24 cellular contexts compared by ENCODE assay signal in genomic region chr12:8722286-8722685, GRCh38. TPM values are rescaled to one million over a fixed set of nuclear protein-coding genes. Genes with fewer than 3 reads are reported as not detected.
"Had no signal": no experiment of that assay in that cellular context is flagged by ENCODE, and none has a peak within 500 bp of the region (broad histone marks: within the 10 kb centered on the region; RNA-seq: fewer than 3 reads in every experiment).

No MANE protein-coding gene starts in this region.

- H3K4me1 Mint-ChIP-seq: activated CD4-positive, alpha-beta T cell treated with anti-CD3 and anti-CD28 coated beads for 36 hours; activated naive CD8-positive, alpha-beta T cell treated with anti-CD3 and anti-CD28 coated beads, Interleukin-2, amount 10 ng/mL, durations not matched to agents 7 days and 5 days had no signal

- H3K27ac ChIP-seq: breast epithelium, coronary artery, heart right ventricle, lower lobe of right lung, sigmoid colon, vagina had no signal

- H3K4me3 Mint-ChIP-seq: activated B cell treated with CpG ODN at 0.5 μM for 24 hours; activated CD4-positive, alpha-beta memory T cell treated with anti-CD3 and anti-CD28 coated beads for 36 hours; activated CD4-positive, alpha-beta T cell treated with anti-CD3 and anti-CD28 coated beads for 36 hours; activated naive CD4-positive, alpha-beta T cell treated with anti-CD3 and anti-CD28 coated beads for 36 hours; activated naive CD8-positive, alpha-beta T cell treated with anti-CD3 and anti-CD28 coated beads, Interleukin-2, amount 10 ng/mL, durations not matched to agents 7 days and 5 days; activated T-cell treated with anti-CD3 and anti-CD28 coated beads, Interleukin-2, amount 50 U/mL, for 72 hours; naive thymus-derived CD8-positive, alpha-beta T cell; stimulated activated naive B cell treated with anti-CD40 and anti-IgM and Interleukin-4, amounts not matched to agents 10 μg/mL and 1 μg/mL and 100 μg/mL, for 72 hours had no signal

- H3K9me3 ChIP-seq: breast epithelium, lower lobe of right lung, sigmoid colon had no signal

- ATAC-seq: activated CD4-positive, alpha-beta T cell treated with anti-CD3 and anti-CD28 coated beads for 36 hours; activated T-cell treated with anti-CD3 and anti-CD28 coated beads, Interleukin-2, amount 50 U/mL, for 72 hours; heart right ventricle; left lobe of liver; lower lobe of right lung; naive thymus-derived CD8-positive, alpha-beta T cell; stimulated activated naive B cell treated with anti-CD40 and anti-IgM and Interleukin-4, amounts not matched to agents 10 μg/mL and 1 μg/mL and 100 μg/mL, for 72 hours had no signal

- H3K4me1 ChIP-seq: breast epithelium, vagina had no signal

- FAIRE-seq: kidney had no signal

- DNase-seq: activated B cell treated with CpG ODN at 0.5 μM for 24 hours; activated CD4-positive, alpha-beta memory T cell treated with anti-CD3 and anti-CD28 coated beads for 36 hours; activated CD4-positive, alpha-beta T cell treated with anti-CD3 and anti-CD28 coated beads for 36 hours; activated effector memory CD4-positive, alpha-beta T cell treated with Interleukin-2 at 50 U/mL for 16 hours; activated naive CD4-positive, alpha-beta T cell treated with anti-CD3 and anti-CD28 coated beads for 36 hours; activated naive CD8-positive, alpha-beta T cell treated with anti-CD3 and anti-CD28 coated beads, Interleukin-2, amount 10 ng/mL, durations not matched to agents 7 days and 5 days; activated T-cell treated with anti-CD3 and anti-CD28 coated beads, Interleukin-2, amount 50 U/mL, for 72 hours; amniotic stem cell; cerebellar nuclear complex; heart right ventricle; kidney; lower lobe of right lung; mesendoderm; naive thymus-derived CD8-positive, alpha-beta T cell; retina; sigmoid colon; stimulated activated CD4-positive, alpha-beta T cell treated with anti-CD3 and anti-CD28 coated beads, Interleukin-2, amount 100 ng/mL, for 48 hours; stimulated activated CD8-positive, alpha-beta memory T cell treated with anti-CD3 and anti-CD28 coated beads, Interleukin-4, amount 100 ng/mL, for 48 hours; stimulated activated naive B cell treated with anti-CD40 and anti-IgM and Interleukin-4, amounts not matched to agents 10 μg/mL and 1 μg/mL and 100 μg/mL, for 72 hours; T1000 had no signal

- H3K36me3 ChIP-seq: breast epithelium had no signal

- H3K27ac Mint-ChIP-seq: activated B cell treated with CpG ODN at 0.5 μM for 24 hours; activated CD4-positive, alpha-beta memory T cell treated with anti-CD3 and anti-CD28 coated beads for 36 hours; activated CD4-positive, alpha-beta T cell treated with anti-CD3 and anti-CD28 coated beads for 36 hours; activated naive CD4-positive, alpha-beta T cell treated with anti-CD3 and anti-CD28 coated beads for 36 hours; activated naive CD8-positive, alpha-beta T cell treated with anti-CD3 and anti-CD28 coated beads, Interleukin-2, amount 10 ng/mL, durations not matched to agents 7 days and 5 days; activated T-cell treated with anti-CD3 and anti-CD28 coated beads, Interleukin-2, amount 50 U/mL, for 72 hours had no signal

- H3K4me3 ChIP-seq: breast epithelium, coronary artery, heart right ventricle, lower lobe of right lung, sigmoid colon, vagina had no signal

- H3K27me3 Mint-ChIP-seq: activated B cell treated with CpG ODN at 0.5 μM for 24 hours; activated CD4-positive, alpha-beta memory T cell treated with anti-CD3 and anti-CD28 coated beads for 36 hours; activated CD4-positive, alpha-beta T cell treated with anti-CD3 and anti-CD28 coated beads for 36 hours; activated naive CD8-positive, alpha-beta T cell treated with anti-CD3 and anti-CD28 coated beads, Interleukin-2, amount 10 ng/mL, durations not matched to agents 7 days and 5 days; naive thymus-derived CD8-positive, alpha-beta T cell; stimulated activated naive B cell treated with anti-CD40 and anti-IgM and Interleukin-4, amounts not matched to agents 10 μg/mL and 1 μg/mL and 100 μg/mL, for 72 hours had no signal

- H3K27me3 ChIP-seq: breast epithelium, heart right ventricle, sigmoid colon, vagina had no signal

- H3K9me3 Mint-ChIP-seq: activated B cell treated with CpG ODN at 0.5 μM for 24 hours; activated CD4-positive, alpha-beta memory T cell treated with anti-CD3 and anti-CD28 coated beads for 36 hours; activated naive CD4-positive, alpha-beta T cell treated with anti-CD3 and anti-CD28 coated beads for 36 hours; activated naive CD8-positive, alpha-beta T cell treated with anti-CD3 and anti-CD28 coated beads, Interleukin-2, amount 10 ng/mL, durations not matched to agents 7 days and 5 days; activated T-cell treated with anti-CD3 and anti-CD28 coated beads, Interleukin-2, amount 50 U/mL, for 72 hours; naive thymus-derived CD8-positive, alpha-beta T cell; stimulated activated naive B cell treated with anti-CD40 and anti-IgM and Interleukin-4, amounts not matched to agents 10 μg/mL and 1 μg/mL and 100 μg/mL, for 72 hours had no signal

RNA-seq across cellular contexts. Expression of gene MFAP5, which starts 59.7 kb away (rescaled TPM):
- total RNA-seq: activated CD4-positive, alpha-beta memory T cell treated with anti-CD3 and anti-CD28 coated beads for 36 hours; activated CD4-positive, alpha-beta T cell treated with anti-CD3 and anti-CD28 coated beads for 36 hours; activated naive CD4-positive, alpha-beta T cell treated with anti-CD3 and anti-CD28 coated beads for 36 hours; activated naive CD8-positive, alpha-beta T cell treated with anti-CD3 and anti-CD28 coated beads, Interleukin-2, amount 10 ng/mL, durations not matched to agents 7 days and 5 days; activated T-cell treated with anti-CD3 and anti-CD28 coated beads, Interleukin-2, amount 50 U/mL, for 72 hours; left lobe of liver; naive thymus-derived CD8-positive, alpha-beta T cell had no signal
- polyA plus RNA-seq: naive thymus-derived CD8-positive, alpha-beta T cell had no signal
